In the genomic region with DNA sequence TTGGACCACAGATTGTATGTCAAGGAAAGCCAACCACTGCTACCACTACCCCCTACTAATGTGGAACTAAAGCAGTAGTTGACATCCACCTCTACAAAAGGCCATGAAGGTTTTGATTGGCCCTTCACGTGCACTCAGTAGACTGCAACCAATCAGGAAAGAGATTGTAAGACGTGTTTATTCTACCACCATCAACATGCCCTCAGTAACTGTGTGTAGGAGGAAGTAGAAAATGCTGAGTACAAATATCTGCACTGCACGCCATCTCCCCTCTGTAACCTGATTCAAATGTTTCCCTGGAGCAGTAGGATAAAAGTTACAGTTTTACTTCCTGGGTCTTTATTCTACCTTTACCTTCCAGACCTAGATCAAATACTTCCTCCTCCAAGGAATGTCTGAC, we compare ENCODE assay signal across 25 cellular contexts. TPM values are rescaled to one million over a fixed set of nuclear protein-coding genes. Genes with fewer than 3 reads are reported as not detected.
DNase-seq lines count a peak whose midpoint lies in the region; ATAC-seq, FAIRE-seq and TF ChIP-seq lines count a peak whose summit lies in the region.
"Had no signal": no experiment of that assay in that cellular context is flagged by ENCODE, and none has a peak within 500 bp of the region (broad histone marks: within the 10 kb centered on the region; RNA-seq: fewer than 3 reads in every experiment).

No MANE protein-coding gene starts in this region.

- no peaks in the 10 kb centered on the region for H3K27me3 Mint-ChIP-seq in activated T-helper 17 cell treated with anti-CD3 and anti-CD28 coated beads, Interleukin-2, amount 50 U/mL, for 72 hours
- H3K27me3 Mint-ChIP-seq: activated CD4-positive, alpha-beta memory T cell treated with anti-CD3 and anti-CD28 coated beads for 36 hours; activated naive CD4-positive, alpha-beta T cell treated with anti-CD3 and anti-CD28 coated beads, Interleukin-2, amount 50 U/mL, for 24 hours; natural killer cell treated with Interleukin-12 subunit alpha and Interleukin-12 subunit beta and Interleukin-15 and Interleukin-18, amount 100 ng/mL, for 72 hours had no signal

- H3K9me2 ChIP-seq in GM23248 (ENCODE audit: insufficient read depth), result no peaks in the 10 kb centered on the region

- H3F3A ChIP-seq in GM23248 (ENCODE audit: insufficient read depth), result 0 out of 2 replicates have a peak, but pooled peaks cover 4% of the 10 kb centered on the region

- H3K9me3 ChIP-seq in right atrium auricular region, result no peaks in the 10 kb centered on the region
- H3K9me3 ChIP-seq in GM23248 (ENCODE audit: low read depth), result no peaks in the 10 kb centered on the region
- no peaks in the 10 kb centered on the region for H3K9me3 ChIP-seq in gastrocnemius medialis
- no peaks in the 10 kb centered on the region for H3K9me3 ChIP-seq in small intestine (ENCODE audit: control insufficient read depth, low read depth)
- H3K9me3 ChIP-seq in Peyer's patch, result no peaks in the 10 kb centered on the region
- H3K9me3 ChIP-seq: tibial nerve had no signal

- in situ Hi-C loops in GM23248 (cut with MboI), result no loop called here
- in situ Hi-C loops in gastrocnemius medialis (cut with MboI; ENCODE audit: low sequenced_read_pairs in 4 of 4), result loop anchor here in 2 of 4 donors (10.0 kb wide), 1 partner anchor 275 kb away; no protein-coding TSS in a partner anchor

- FAIRE-seq in small intestine (lab: Jason Lieb, UNC), result no peak

- H3K4me1 Mint-ChIP-seq in activated T-helper 17 cell treated with anti-CD3 and anti-CD28 coated beads, Interleukin-2, amount 50 U/mL, for 72 hours, result peaks cover 19% of the 10 kb centered on the region

- peak overlapping the region; percentile 67 for H3K27ac Mint-ChIP-seq in activated T-helper 17 cell treated with anti-CD3 and anti-CD28 coated beads, Interleukin-2, amount 50 U/mL, for 72 hours
- H3K27ac Mint-ChIP-seq: activated CD4-positive, alpha-beta memory T cell treated with anti-CD3 and anti-CD28 coated beads for 36 hours; activated naive CD4-positive, alpha-beta T cell treated with anti-CD3 and anti-CD28 coated beads, Interleukin-2, amount 50 U/mL, for 24 hours; T-helper 2 cell treated with Interferon-gamma antibody and Interleukin-4, amounts not matched to agents 5 μg/mL and 100 μg/mL, for 36 hours; WTC11 had no signal

- no peak overlapping the region for H3K9ac ChIP-seq in GM23248

- H3K4me3 ChIP-seq in right atrium auricular region (no peak overlapping the region), GM23248 (no peak overlapping the region), gastrocnemius medialis (no peak overlapping the region), small intestine (ENCODE audit: low read depth in 1 of 2, low read length in 2 of 2) (no peak overlapping the region), Peyer's patch (no peak overlapping the region)
- H3K4me3 ChIP-seq: PC-9, SK-N-MC, tibial nerve had no signal

- no peak overlapping the region for H3K4me2 ChIP-seq in GM23248 (ENCODE audit: unreplicated experiment)
- H3K4me2 ChIP-seq: PC-9 had no signal

- no peaks in the 10 kb centered on the region for H3K9me3 Mint-ChIP-seq in activated T-helper 17 cell treated with anti-CD3 and anti-CD28 coated beads, Interleukin-2, amount 50 U/mL, for 72 hours
- H3K9me3 Mint-ChIP-seq: activated CD4-positive, alpha-beta memory T cell treated with anti-CD3 and anti-CD28 coated beads for 36 hours; activated naive CD4-positive, alpha-beta T cell treated with anti-CD3 and anti-CD28 coated beads, Interleukin-2, amount 50 U/mL, for 24 hours; natural killer cell treated with Interleukin-12 subunit alpha and Interleukin-12 subunit beta and Interleukin-15 and Interleukin-18, amount 100 ng/mL, for 72 hours; T-helper 2 cell treated with Interferon-gamma antibody and Interleukin-4, amounts not matched to agents 5 μg/mL and 100 μg/mL, for 36 hours had no signal

- TF ChIP-seq POLR2A in gastrocnemius medialis (IDR thresholded peaks at IDR 0.05) (no peak), Peyer's patch (IDR thresholded peaks at IDR 0.05) (no peak)

- H3K27me3 ChIP-seq in right atrium auricular region, result no peaks in the 10 kb centered on the region
- H3K27me3 ChIP-seq in GM23248 (replicated peaks; ENCODE audit: insufficient read depth), result no peaks in the 10 kb centered on the region
- no peaks in the 10 kb centered on the region for H3K27me3 ChIP-seq in gastrocnemius medialis
- H3K27me3 ChIP-seq in small intestine (ENCODE audit: control insufficient read depth in 2 of 2, insufficient read depth in 2 of 2, low read length in 2 of 2), result no peaks in the 10 kb centered on the region
- H3K27me3 ChIP-seq in Peyer's patch, result no peaks in the 10 kb centered on the region
- H3K27me3 ChIP-seq: tibial nerve had no signal

- ATAC-seq in Right ventricle myocardium inferior, result peak; percentile 35
- ATAC-seq in activated T-helper 17 cell treated with anti-CD3 and anti-CD28 coated beads, Interleukin-2, amount 50 U/mL, for 72 hours (replicated peaks), result peak; percentile 54
- peak; percentile 10 to 17 for ATAC-seq in gastrocnemius medialis
- no peak for ATAC-seq in GM21423 (IDR thresholded peaks at IDR 0.05; ENCODE audit: unreplicated experiment)
- ATAC-seq: esophagus mucosa; natural killer cell treated with Interleukin-12 subunit alpha and Interleukin-12 subunit beta and Interleukin-15 and Interleukin-18, amount 100 ng/mL, for 72 hours; WTC11 had no signal

- no peak overlapping the region for H2AFZ ChIP-seq in GM23248
- H2AFZ ChIP-seq: PC-9 had no signal

- H3K27ac ChIP-seq in right atrium auricular region (no peak overlapping the region), GM23248 (no peak overlapping the region), gastrocnemius medialis (no peak overlapping the region), small intestine (ENCODE audit: low read depth in 1 of 2, low read length in 1 of 2) (no peak overlapping the region), Peyer's patch (no peak overlapping the region)
- H3K27ac ChIP-seq: PC-9, SK-N-MC, tibial nerve had no signal

- peaks cover 16% of the 10 kb centered on the region for H3K36me3 Mint-ChIP-seq in activated T-helper 17 cell treated with anti-CD3 and anti-CD28 coated beads, Interleukin-2, amount 50 U/mL, for 72 hours (ENCODE audit: low read depth)
- H3K36me3 Mint-ChIP-seq: activated naive CD4-positive, alpha-beta T cell treated with anti-CD3 and anti-CD28 coated beads, Interleukin-2, amount 50 U/mL, for 24 hours; natural killer cell treated with Interleukin-12 subunit alpha and Interleukin-12 subunit beta and Interleukin-15 and Interleukin-18, amount 100 ng/mL, for 72 hours had no signal

- no peak for DNase-seq in Right ventricle myocardium inferior (ENCODE audit: missing footprints)
- DNase-seq in right atrium auricular region (ENCODE audit: low spot score), result no peak
- DNase-seq in GM23248, result peak; percentile 19
- no peak for DNase-seq in gastrocnemius medialis
- DNase-seq in small intestine, result no peak
- no peak for DNase-seq in Peyer's patch
- DNase-seq: activated T-cell treated with anti-CD3 and anti-CD28 coated beads, Interleukin-2, amount 50 U/mL, for 1 hour; cerebellar nuclear complex; effector CD4-positive, alpha-beta T cell; HCEC 1CT; NCI-H1417; NCI-H524 treated with DMSO at 0.1 percent for 48 hours; stimulated activated CD4-positive, alpha-beta T cell treated with anti-CD3 and anti-CD28 coated beads, Interleukin-2, amount 100 ng/mL, for 24 hours; stimulated activated naive CD4-positive, alpha-beta T cell had no signal

- H3K36me3 ChIP-seq in right atrium auricular region (no peaks in the 10 kb centered on the region), GM23248 (ENCODE audit: low read depth) (no peaks in the 10 kb centered on the region), gastrocnemius medialis (no peaks in the 10 kb centered on the region), small intestine (ENCODE audit: control insufficient read depth in 2 of 2, insufficient read depth in 2 of 2, low read length in 2 of 2) (no peaks in the 10 kb centered on the region), Peyer's patch (no peaks in the 10 kb centered on the region)
- H3K36me3 ChIP-seq: tibial nerve had no signal

- H3K4me1 ChIP-seq in right atrium auricular region, result peaks cover 0 to 4% of the 10 kb centered on the region in 2 donors
- H3K4me1 ChIP-seq in GM23248 (ENCODE audit: insufficient read depth), result peaks cover 13% of the 10 kb centered on the region
- no peaks in the 10 kb centered on the region for H3K4me1 ChIP-seq in gastrocnemius medialis
- H3K4me1 ChIP-seq in small intestine (ENCODE audit: control insufficient read depth in 2 of 2, insufficient read depth in 1 of 2, low read depth in 1 of 2, low read length in 1 of 2), result no peaks in the 10 kb centered on the region
- H3K4me1 ChIP-seq in Peyer's patch, result peaks cover 0 to 4% (median 0%) of the 10 kb centered on the region in 4 donors

- intact Hi-C loops in Right ventricle myocardium inferior (cut with DNase I), result no loop called here
- intact Hi-C loops in gastrocnemius medialis (cut with DNase I; ENCODE audit: low total_unique reads), result no loop called here

- H4K20me1 ChIP-seq in GM23248 (ENCODE audit: insufficient read depth), result no peaks in the 10 kb centered on the region

- peak overlapping the region; percentile 29 for H3K4me3 Mint-ChIP-seq in activated T-helper 17 cell treated with anti-CD3 and anti-CD28 coated beads, Interleukin-2, amount 50 U/mL, for 72 hours
- H3K4me3 Mint-ChIP-seq: activated CD4-positive, alpha-beta memory T cell treated with anti-CD3 and anti-CD28 coated beads for 36 hours; activated naive CD4-positive, alpha-beta T cell treated with anti-CD3 and anti-CD28 coated beads, Interleukin-2, amount 50 U/mL, for 24 hours; natural killer cell treated with Interleukin-12 subunit alpha and Interleukin-12 subunit beta and Interleukin-15 and Interleukin-18, amount 100 ng/mL, for 72 hours; T-helper 2 cell treated with Interferon-gamma antibody and Interleukin-4, amounts not matched to agents 5 μg/mL and 100 μg/mL, for 36 hours; WTC11 had no signal

- TF ChIP-seq CTCF in right atrium auricular region (IDR thresholded peaks at IDR 0.05), result no peak
- no peak for TF ChIP-seq CTCF in gastrocnemius medialis (IDR thresholded peaks at IDR 0.05 in 4 of 5, conservative IDR thresholded peaks at IDR 0.05 in 1 of 5)
- TF ChIP-seq CTCF in Peyer's patch (IDR thresholded peaks at IDR 0.05), result no peak

- peaks cover 10% of the 10 kb centered on the region for H3K79me2 ChIP-seq in GM23248 (ENCODE audit: insufficient read depth)

- WGBS in GM23248 (ENCODE audit: low coverage in 1 of 2, low lambda C conversion rate in 2 of 2, missing lambda C conversion rate in 2 of 2), 2 experiments, result 12 to 13% methylated on average over 3 of the region's 3 CpGs
- WGBS in small intestine, 3 donors, result 50 to 60% (median 51%) methylated on average over 3 of the region's 3 CpGs

RNA-seq across cellular contexts. Expression of a gene that starts 2.9 kb away (rescaled TPM):
- 6.2 TPM for total RNA-seq in Right ventricle myocardium inferior
- total RNA-seq in right atrium auricular region, result 1 to 10 TPM; 3.5 to 6.8 TPM
- total RNA-seq in GM23248 (2014; rRNA removed; shearing (Covaris generic)), result 5.1 and 5.2 TPM in 2 replicates
- 2.8 and 2.9 TPM in 2 replicates for polyA plus RNA-seq in GM23248 (2016; fragmentation: Nextera tagmentation; extraction: Ambion mirVana)
- 10 to 100 TPM; 10.8 to 22.7 TPM for total RNA-seq in activated T-helper 17 cell treated with anti-CD3 and anti-CD28 coated beads, Interleukin-2, amount 50 U/mL, for 72 hours
- 1 to 10 TPM; 2.4 to 7.3 (median 3.6) TPM for total RNA-seq in gastrocnemius medialis
- polyA plus RNA-seq in small intestine, result 10 to 100 TPM; 11.6 to 21.7 (median 17.9) TPM
- 10 to 100 TPM; 38.2 to 71.1 (median 46.2) TPM for total RNA-seq in Peyer's patch
